In genomic region chr6:153015094-153015645, GRCh38 we compare ENCODE assay signal across 26 cellular contexts.
"Had no signal": no experiment of that assay in that cellular context is flagged by ENCODE, and none has a peak within 500 bp of the region (broad histone marks: within the 10 kb centered on the region; RNA-seq: fewer than 3 reads in every experiment).

No MANE protein-coding gene starts in this region.

- DNase-seq: activated CD4-positive, alpha-beta T cell treated with anti-CD3 and anti-CD28 coated beads for 36 hours; activated CD4-positive, alpha-beta T cell treated with anti-CD3 and anti-CD28 coated beads, Interleukin-2, amount 50 U/mL, for 1 hour; activated CD8-positive, alpha-beta memory T cell treated with anti-CD3 and anti-CD28 coated beads, Interleukin-2, amount 50 U/mL, for 48 hours; activated CD8-positive, alpha-beta T cell treated with anti-CD3 and anti-CD28 coated beads for 36 hours; activated naive CD4-positive, alpha-beta T cell; activated T-cell treated with anti-CD3 and anti-CD28 coated beads, Interleukin-2, amount 50 U/mL, for 1 hour; aorta; Kasumi-1; KBM-7; MG63; MV-4-11; NCI-H1092 treated with DMSO at 0.1 percent for 48 hours; NCI-H1417 treated with DMSO at 0.1 percent for 48 hours; NCI-H1694; NCI-H2029; NCI-H2107; NCI-H2171 treated with DMSO at 0.1 percent for 48 hours; NCI-H345; NCI-H510A; NCI-H526 treated with DMSO at 0.1 percent for 48 hours; NCI-H82; RPMI8226; T-helper 1 cell; WERI-Rb-1 had no signal

- H3K4me3 ChIP-seq: MG63, SK-N-MC had no signal

- H3K27ac ChIP-seq: SK-N-MC, WERI-Rb-1 had no signal

- ATAC-seq: activated CD4-positive, alpha-beta T cell treated with anti-CD3 and anti-CD28 coated beads for 36 hours; activated CD8-positive, alpha-beta T cell treated with anti-CD3 and anti-CD28 coated beads for 36 hours; Right ventricle myocardium inferior had no signal

- H3K9me3 ChIP-seq: MG63 had no signal

- H3K36me3 ChIP-seq: MG63, WERI-Rb-1 had no signal

- H3K27me3 ChIP-seq: MG63 had no signal
